In the genomic region with DNA sequence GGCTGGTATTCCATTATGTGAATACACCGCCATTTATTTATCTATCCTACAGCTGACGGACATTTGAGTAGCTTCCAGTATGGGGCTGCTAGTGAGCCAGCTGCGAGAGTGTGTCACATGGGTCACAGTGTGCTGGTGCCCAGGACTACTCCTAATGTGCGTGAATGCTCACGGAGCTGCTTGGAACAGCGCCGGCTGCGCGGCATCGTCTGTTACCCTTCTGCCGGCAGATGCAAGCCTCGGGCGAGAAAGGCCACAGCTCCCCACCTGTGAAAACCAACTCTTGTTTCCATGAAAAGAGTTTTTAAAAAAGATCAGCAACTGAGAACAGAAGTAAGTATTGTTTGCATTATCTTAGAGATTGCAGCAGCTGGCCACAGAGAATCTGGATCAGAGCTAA, we compare ENCODE assay signal across 13 cellular contexts.
DNase-seq lines count a peak whose midpoint lies in the region; ATAC-seq and TF ChIP-seq lines count a peak whose summit lies in the region.
"Had no signal": no experiment of that assay in that cellular context is flagged by ENCODE, and none has a peak within 500 bp of the region (broad histone marks: within the 10 kb centered on the region; RNA-seq: fewer than 3 reads in every experiment).

No MANE protein-coding gene starts in this region.

- no peak for TF ChIP-seq CTCF in tibial nerve (IDR thresholded peaks at IDR 0.05)

- no peak for TF ChIP-seq EP300 in tibial nerve (IDR thresholded peaks at IDR 0.05)

- ATAC-seq in Right ventricle myocardium superior (ENCODE audit: poor library complexity) (peak; percentile 93), sciatic nerve (peak; percentile 38)
- ATAC-seq: CD8-positive, alpha-beta T cell; gastroesophageal sphincter had no signal

- no peak for TF ChIP-seq POLR2A in tibial nerve (IDR thresholded peaks at IDR 0.05)

- peak; percentile 70 for DNase-seq in NCI-H1105 (lab: John Stamatoyannopoulos, UW)
- peak; percentile 58 for DNase-seq in SHP77 treated with DMSO at 0.1 percent for 48 hours (lab: John Stamatoyannopoulos, UW)
- DNase-seq in Right ventricle myocardium superior = peak; percentile 68
- DNase-seq in sciatic nerve (ENCODE audit: low spot score) = no peak
- no peak for DNase-seq in activated CD8-positive, alpha-beta memory T cell treated with anti-CD3 and anti-CD28 coated beads, Interleukin-2, amount 50 U/mL, for 48 hours
- DNase-seq in tibial nerve (ENCODE audit: low spot score in 2 of 2) = no peak
- no peak for DNase-seq in AG20443 (ENCODE audit: low spot score)
- DNase-seq: activated CD4-positive, alpha-beta memory T cell treated with anti-CD3 and anti-CD28 coated beads for 36 hours; activated naive CD4-positive, alpha-beta T cell treated with Interleukin-2 at 50 U/mL for 16 hours; CD8-positive, alpha-beta T cell; MM.1S had no signal

- H3K27me3 ChIP-seq in tibial nerve = no peaks in the 10 kb centered on the region
- H3K27me3 ChIP-seq: gastroesophageal sphincter had no signal

- 35 to 45% methylated on average over 13 of the region's 13 CpGs for WGBS in tibial nerve, 2 donors

- intact Hi-C loops in Right ventricle myocardium superior (cut with DNase I) = no loop called here
- intact Hi-C loops in sciatic nerve (cut with DNase I) = no loop called here

- no peak overlapping the region for H3K27ac ChIP-seq in tibial nerve
- H3K27ac ChIP-seq: gastroesophageal sphincter, parathyroid adenoma had no signal

- H3K36me3 ChIP-seq in tibial nerve = no peaks in the 10 kb centered on the region
- H3K36me3 ChIP-seq: gastroesophageal sphincter had no signal

- H3K9me3 ChIP-seq in tibial nerve = no peaks in the 10 kb centered on the region
- H3K9me3 ChIP-seq: gastroesophageal sphincter had no signal

- H3K4me3 ChIP-seq in tibial nerve = no peak overlapping the region
- H3K4me3 ChIP-seq: gastroesophageal sphincter had no signal

- H3K4me1 ChIP-seq in tibial nerve = peaks cover 0 to 17% (median 8%) of the 10 kb centered on the region in 4 donors
- H3K4me1 ChIP-seq: parathyroid adenoma had no signal

Comparison
In these comparisons a context has a peak if more than half of its experiments do, and no peak if none do; other contexts are left out.
1. DNase-seq: peak in NCI-H1105 (single experiment), SHP77 treated with DMSO at 0.1 percent for 48 hours (single experiment) and Right ventricle myocardium superior (single experiment); none in sciatic nerve (single experiment), activated CD8-positive, alpha-beta memory T cell treated with anti-CD3 and anti-CD28 coated beads, Interleukin-2, amount 50 U/mL, for 48 hours (single experiment), tibial nerve (0 of 2) and AG20443 (single experiment).